In genomic region chr20:3671986-3672863, GRCh38 we compare ENCODE assay signal across 1 cellular context.
TF ChIP-seq lines count a peak whose summit lies in the region.

No MANE protein-coding gene starts in this region.

TF ChIP-seq in GM12878, 131 proteins besides CTCF, POLR2A, EP300 and RAD21:
- no peak for TF ChIP-seq JUNB (IDR thresholded peaks at IDR 0.05)
- TF ChIP-seq PRDM15 (CRISPR knock-in tag; IDR thresholded peaks at IDR 0.05): no peak
- peak; percentile 83 for TF ChIP-seq HDAC6 (IDR thresholded peaks at IDR 0.05; ENCODE audit: unreplicated experiment)
TF ChIP-seq in GM12878: peak in this region for 1.
